ENCODE assay signal across 1 cellular context in the genomic region with DNA sequence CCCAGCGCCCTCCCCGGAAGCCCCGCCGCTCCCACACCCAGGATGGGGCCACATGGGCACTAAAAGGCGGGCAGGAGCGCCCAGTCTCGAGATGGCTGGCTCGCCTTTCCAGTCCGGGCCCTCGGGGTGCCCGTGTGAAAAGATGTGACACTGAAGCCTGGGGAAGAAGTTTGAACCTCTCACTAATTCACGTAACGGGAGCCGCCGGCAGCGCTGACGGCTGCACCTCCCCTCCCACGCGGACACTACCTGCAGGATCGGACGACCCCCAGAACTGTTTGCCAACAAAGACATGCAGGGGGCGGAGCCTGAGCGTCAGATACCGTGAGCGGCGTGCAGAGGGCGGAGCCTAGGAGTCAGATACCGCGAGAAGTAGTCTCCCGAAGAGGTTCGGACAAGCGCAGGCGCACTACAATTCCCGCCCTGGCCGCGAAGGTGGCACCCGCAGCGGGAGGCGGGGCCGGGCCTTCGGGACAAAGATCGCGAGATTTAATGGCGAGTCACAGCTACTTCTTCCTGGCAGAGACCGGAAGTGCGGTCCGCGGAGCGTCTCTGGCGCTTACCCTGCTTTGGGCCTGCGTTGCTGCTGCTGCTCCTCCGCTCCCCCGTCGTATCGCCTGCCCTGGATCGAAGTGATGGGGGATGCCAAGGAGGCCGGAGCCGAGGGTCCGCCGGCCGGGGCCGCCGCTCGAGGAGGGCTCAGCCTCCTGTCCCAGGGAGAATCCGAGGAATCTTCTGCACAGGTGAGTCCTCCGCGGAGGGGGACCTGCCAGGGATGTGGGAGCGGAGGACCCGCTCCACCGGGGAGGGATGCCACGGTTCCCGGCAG.
A peak's percentile ranks its signal among the peaks of the same experiment; 100 is the strongest.
TF ChIP-seq lines count a peak whose summit lies in the region.

A gene with protein sequence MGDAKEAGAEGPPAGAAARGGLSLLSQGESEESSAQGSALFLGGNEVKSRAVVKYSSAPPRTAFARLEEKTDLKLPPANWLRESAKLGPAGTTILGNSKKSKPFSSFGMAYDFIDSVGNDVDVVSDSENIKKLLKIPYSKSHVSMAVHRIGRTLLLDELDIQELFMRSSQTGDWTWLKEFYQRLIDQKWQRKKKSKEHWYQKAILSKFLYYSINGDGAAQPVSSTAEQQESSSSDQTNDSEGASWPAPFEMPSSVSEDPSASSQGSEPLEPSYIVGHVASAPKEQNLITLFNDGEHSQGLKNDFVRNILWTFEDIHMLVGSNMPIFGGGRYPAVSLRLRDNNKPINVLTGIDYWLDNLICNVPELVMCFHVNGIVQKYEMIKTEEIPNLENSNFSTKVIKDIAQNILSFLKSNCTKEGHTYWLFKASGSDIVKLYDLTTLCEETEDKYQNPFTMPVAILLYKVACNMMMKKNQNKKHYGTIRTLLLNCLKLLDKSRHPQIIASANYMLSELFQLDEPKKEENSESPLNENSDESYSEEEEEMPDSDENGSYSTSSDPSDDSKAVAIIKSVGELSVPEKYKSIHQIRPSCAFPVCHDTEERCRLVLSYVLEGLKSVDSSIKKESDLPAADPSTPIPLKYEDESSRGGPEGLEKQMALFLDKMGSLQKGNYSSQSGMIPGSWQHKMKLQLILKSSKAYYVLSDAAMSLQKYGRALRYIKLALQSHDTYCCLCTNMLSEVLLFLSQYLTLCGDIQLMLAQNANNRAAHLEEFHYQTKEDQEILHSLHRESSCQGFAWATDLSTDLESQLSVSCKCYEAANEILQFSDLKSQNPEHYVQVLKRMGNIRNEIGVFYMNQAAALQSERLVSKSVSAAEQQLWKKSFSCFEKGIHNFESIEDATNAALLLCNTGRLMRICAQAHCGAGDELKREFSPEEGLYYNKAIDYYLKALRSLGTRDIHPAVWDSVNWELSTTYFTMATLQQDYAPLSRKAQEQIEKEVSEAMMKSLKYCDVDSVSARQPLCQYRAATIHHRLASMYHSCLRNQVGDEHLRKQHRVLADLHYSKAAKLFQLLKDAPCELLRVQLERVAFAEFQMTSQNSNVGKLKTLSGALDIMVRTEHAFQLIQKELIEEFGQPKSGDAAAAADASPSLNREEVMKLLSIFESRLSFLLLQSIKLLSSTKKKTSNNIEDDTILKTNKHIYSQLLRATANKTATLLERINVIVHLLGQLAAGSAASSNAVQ (plus strand): TSS at position 537 of the 829 bp plus-strand sequence. CDS start 99 bp downstream, at position 636.

TF ChIP-seq in HepG2, 621 proteins besides CTCF, POLR2A, EP300 and RAD21 (continued from another document and continues in another):
- TF ChIP-seq, protein P1, sequence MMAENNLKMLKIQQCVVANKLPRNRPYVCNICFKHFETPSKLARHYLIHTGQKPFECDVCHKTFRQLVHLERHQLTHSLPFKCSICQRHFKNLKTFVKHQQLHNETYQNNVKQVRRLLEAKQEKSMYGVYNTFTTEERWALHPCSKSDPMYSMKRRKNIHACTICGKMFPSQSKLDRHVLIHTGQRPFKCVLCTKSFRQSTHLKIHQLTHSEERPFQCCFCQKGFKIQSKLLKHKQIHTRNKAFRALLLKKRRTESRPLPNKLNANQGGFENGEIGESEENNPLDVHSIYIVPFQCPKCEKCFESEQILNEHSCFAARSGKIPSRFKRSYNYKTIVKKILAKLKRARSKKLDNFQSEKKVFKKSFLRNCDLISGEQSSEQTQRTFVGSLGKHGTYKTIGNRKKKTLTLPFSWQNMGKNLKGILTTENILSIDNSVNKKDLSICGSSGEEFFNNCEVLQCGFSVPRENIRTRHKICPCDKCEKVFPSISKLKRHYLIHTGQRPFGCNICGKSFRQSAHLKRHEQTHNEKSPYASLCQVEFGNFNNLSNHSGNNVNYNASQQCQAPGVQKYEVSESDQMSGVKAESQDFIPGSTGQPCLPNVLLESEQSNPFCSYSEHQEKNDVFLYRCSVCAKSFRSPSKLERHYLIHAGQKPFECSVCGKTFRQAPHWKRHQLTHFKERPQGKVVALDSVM (CRISPR knock-in tag; IDR thresholded peaks at IDR 0.05): peak; percentile 75
- TF ChIP-seq GZF1 (CRISPR knock-in tag; IDR thresholded peaks at IDR 0.05): no peak
- TF ChIP-seq, protein P2, sequence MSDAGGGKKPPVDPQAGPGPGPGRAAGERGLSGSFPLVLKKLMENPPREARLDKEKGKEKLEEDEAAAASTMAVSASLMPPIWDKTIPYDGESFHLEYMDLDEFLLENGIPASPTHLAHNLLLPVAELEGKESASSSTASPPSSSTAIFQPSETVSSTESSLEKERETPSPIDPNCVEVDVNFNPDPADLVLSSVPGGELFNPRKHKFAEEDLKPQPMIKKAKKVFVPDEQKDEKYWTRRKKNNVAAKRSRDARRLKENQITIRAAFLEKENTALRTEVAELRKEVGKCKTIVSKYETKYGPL (CRISPR knock-in tag; IDR thresholded peaks at IDR 0.05): no peak
- no peak for TF ChIP-seq ZNF567 (CRISPR knock-in tag; IDR thresholded peaks at IDR 0.05; ENCODE audit: borderline replicate concordance)
- peak; percentile 82 for TF ChIP-seq SPEN (CRISPR knock-in tag; IDR thresholded peaks at IDR 0.05; ENCODE audit: low read depth)
- no peak for TF ChIP-seq AKAP8 (CRISPR knock-in tag; IDR thresholded peaks at IDR 0.05)
- TF ChIP-seq FOXA3 (CRISPR knock-in tag; IDR thresholded peaks at IDR 0.05): peak; percentile 25; the same call in 1 of the 2 replicates
- TF ChIP-seq, protein P3, sequence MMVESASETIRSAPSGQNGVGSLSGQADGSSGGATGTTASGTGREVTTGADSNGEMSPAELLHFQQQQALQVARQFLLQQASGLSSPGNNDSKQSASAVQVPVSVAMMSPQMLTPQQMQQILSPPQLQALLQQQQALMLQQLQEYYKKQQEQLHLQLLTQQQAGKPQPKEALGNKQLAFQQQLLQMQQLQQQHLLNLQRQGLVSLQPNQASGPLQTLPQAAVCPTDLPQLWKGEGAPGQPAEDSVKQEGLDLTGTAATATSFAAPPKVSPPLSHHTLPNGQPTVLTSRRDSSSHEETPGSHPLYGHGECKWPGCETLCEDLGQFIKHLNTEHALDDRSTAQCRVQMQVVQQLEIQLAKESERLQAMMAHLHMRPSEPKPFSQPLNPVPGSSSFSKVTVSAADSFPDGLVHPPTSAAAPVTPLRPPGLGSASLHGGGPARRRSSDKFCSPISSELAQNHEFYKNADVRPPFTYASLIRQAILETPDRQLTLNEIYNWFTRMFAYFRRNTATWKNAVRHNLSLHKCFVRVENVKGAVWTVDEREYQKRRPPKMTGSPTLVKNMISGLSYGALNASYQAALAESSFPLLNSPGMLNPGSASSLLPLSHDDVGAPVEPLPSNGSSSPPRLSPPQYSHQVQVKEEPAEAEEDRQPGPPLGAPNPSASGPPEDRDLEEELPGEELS (CRISPR knock-in tag; IDR thresholded peaks at IDR 0.05): peak; percentile 26; the same call in 1 of the 2 replicates
- TF ChIP-seq ZBTB42 (CRISPR knock-in tag; IDR thresholded peaks at IDR 0.05): no peak
- no peak for TF ChIP-seq FLYWCH1 (CRISPR knock-in tag; IDR thresholded peaks at IDR 0.05)
- TF ChIP-seq FOXM1 (CRISPR knock-in tag; IDR thresholded peaks at IDR 0.05): no peak
- TF ChIP-seq, protein P4, sequence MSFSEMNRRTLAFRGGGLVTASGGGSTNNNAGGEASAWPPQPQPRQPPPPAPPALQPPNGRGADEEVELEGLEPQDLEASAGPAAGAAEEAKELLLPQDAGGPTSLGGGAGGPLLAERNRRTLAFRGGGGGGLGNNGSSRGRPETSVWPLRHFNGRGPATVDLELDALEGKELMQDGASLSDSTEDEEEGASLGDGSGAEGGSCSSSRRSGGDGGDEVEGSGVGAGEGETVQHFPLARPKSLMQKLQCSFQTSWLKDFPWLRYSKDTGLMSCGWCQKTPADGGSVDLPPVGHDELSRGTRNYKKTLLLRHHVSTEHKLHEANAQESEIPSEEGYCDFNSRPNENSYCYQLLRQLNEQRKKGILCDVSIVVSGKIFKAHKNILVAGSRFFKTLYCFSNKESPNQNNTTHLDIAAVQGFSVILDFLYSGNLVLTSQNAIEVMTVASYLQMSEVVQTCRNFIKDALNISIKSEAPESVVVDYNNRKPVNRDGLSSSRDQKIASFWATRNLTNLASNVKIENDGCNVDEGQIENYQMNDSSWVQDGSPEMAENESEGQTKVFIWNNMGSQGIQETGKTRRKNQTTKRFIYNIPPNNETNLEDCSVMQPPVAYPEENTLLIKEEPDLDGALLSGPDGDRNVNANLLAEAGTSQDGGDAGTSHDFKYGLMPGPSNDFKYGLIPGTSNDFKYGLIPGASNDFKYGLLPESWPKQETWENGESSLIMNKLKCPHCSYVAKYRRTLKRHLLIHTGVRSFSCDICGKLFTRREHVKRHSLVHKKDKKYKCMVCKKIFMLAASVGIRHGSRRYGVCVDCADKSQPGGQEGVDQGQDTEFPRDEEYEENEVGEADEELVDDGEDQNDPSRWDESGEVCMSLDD (CRISPR knock-in tag; IDR thresholded peaks at IDR 0.05; ENCODE audit: borderline replicate concordance): peak; percentile 73; the same call in 1 of the 2 replicates
- no peak for TF ChIP-seq ISX (CRISPR knock-in tag; conservative IDR thresholded peaks at IDR 0.05)
- TF ChIP-seq ZNF841 (CRISPR knock-in tag; IDR thresholded peaks at IDR 0.05; ENCODE audit: borderline replicate concordance): no peak
- TF ChIP-seq, protein P5, sequence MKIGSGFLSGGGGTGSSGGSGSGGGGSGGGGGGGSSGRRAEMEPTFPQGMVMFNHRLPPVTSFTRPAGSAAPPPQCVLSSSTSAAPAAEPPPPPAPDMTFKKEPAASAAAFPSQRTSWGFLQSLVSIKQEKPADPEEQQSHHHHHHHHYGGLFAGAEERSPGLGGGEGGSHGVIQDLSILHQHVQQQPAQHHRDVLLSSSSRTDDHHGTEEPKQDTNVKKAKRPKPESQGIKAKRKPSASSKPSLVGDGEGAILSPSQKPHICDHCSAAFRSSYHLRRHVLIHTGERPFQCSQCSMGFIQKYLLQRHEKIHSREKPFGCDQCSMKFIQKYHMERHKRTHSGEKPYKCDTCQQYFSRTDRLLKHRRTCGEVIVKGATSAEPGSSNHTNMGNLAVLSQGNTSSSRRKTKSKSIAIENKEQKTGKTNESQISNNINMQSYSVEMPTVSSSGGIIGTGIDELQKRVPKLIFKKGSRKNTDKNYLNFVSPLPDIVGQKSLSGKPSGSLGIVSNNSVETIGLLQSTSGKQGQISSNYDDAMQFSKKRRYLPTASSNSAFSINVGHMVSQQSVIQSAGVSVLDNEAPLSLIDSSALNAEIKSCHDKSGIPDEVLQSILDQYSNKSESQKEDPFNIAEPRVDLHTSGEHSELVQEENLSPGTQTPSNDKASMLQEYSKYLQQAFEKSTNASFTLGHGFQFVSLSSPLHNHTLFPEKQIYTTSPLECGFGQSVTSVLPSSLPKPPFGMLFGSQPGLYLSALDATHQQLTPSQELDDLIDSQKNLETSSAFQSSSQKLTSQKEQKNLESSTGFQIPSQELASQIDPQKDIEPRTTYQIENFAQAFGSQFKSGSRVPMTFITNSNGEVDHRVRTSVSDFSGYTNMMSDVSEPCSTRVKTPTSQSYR (CRISPR knock-in tag; IDR thresholded peaks at IDR 0.05; ENCODE audit: borderline replicate concordance): 0 out of 2 replicates have a peak, but pooled peaks have one; percentile 24
- TF ChIP-seq ZNF619 (CRISPR knock-in tag; IDR thresholded peaks at IDR 0.05): peak; percentile 51; the same call in 1 of the 2 replicates
- TF ChIP-seq CBFB (CRISPR knock-in tag; IDR thresholded peaks at IDR 0.05): peak; percentile 26; the same call in 1 of the 2 replicates
- no peak for TF ChIP-seq MBNL3 (CRISPR knock-in tag; conservative IDR thresholded peaks at IDR 0.05)
- TF ChIP-seq ZNF546 (CRISPR knock-in tag; conservative IDR thresholded peaks at IDR 0.05): peak; percentile 27; the same call in 1 of the 2 replicates
- TF ChIP-seq ZEB1 (IDR thresholded peaks at IDR 0.05; ENCODE audit: insufficient replicate concordance, low read depth): peak; percentile 44
- no peak; the same call in 1 of the 2 replicates for TF ChIP-seq ZNF335 (CRISPR knock-in tag; IDR thresholded peaks at IDR 0.05)
- TF ChIP-seq, protein P6, sequence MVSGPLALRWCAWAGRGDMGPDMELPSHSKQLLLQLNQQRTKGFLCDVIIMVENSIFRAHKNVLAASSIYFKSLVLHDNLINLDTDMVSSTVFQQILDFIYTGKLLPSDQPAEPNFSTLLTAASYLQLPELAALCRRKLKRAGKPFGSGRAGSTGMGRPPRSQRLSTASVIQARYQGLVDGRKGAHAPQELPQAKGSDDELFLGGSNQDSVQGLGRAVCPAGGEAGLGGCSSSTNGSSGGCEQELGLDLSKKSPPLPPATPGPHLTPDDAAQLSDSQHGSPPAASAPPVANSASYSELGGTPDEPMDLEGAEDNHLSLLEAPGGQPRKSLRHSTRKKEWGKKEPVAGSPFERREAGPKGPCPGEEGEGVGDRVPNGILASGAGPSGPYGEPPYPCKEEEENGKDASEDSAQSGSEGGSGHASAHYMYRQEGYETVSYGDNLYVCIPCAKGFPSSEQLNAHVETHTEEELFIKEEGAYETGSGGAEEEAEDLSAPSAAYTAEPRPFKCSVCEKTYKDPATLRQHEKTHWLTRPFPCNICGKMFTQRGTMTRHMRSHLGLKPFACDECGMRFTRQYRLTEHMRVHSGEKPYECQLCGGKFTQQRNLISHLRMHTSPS (CRISPR knock-in tag; IDR thresholded peaks at IDR 0.05; ENCODE audit: low read depth): peak; percentile 78
- TF ChIP-seq CENPX (CRISPR knock-in tag; IDR thresholded peaks at IDR 0.05): no peak
- TF ChIP-seq, protein P7, sequence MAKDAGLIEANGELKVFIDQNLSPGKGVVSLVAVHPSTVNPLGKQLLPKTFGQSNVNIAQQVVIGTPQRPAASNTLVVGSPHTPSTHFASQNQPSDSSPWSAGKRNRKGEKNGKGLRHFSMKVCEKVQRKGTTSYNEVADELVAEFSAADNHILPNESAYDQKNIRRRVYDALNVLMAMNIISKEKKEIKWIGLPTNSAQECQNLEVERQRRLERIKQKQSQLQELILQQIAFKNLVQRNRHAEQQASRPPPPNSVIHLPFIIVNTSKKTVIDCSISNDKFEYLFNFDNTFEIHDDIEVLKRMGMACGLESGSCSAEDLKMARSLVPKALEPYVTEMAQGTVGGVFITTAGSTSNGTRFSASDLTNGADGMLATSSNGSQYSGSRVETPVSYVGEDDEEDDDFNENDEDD (CRISPR knock-in tag; IDR thresholded peaks at IDR 0.05; ENCODE audit: borderline replicate concordance): peak; percentile 75
- TF ChIP-seq ZC3H13 (CRISPR knock-in tag; IDR thresholded peaks at IDR 0.05): 0 out of 2 replicates have a peak, but pooled peaks have one; percentile 48
- peak; percentile 52; the same call in 1 of the 2 replicates for TF ChIP-seq ELF3 (CRISPR knock-in tag; IDR thresholded peaks at IDR 0.05)
- peak; percentile 60 for TF ChIP-seq KMT2B (CRISPR knock-in tag; IDR thresholded peaks at IDR 0.05)
- no peak for TF ChIP-seq ZNF34 (CRISPR knock-in tag; IDR thresholded peaks at IDR 0.05; ENCODE audit: borderline replicate concordance)
- TF ChIP-seq YEATS4 (CRISPR knock-in tag; IDR thresholded peaks at IDR 0.05; ENCODE audit: borderline replicate concordance): peak; percentile 95; the same call in 1 of the 2 replicates
- TF ChIP-seq, protein P8, sequence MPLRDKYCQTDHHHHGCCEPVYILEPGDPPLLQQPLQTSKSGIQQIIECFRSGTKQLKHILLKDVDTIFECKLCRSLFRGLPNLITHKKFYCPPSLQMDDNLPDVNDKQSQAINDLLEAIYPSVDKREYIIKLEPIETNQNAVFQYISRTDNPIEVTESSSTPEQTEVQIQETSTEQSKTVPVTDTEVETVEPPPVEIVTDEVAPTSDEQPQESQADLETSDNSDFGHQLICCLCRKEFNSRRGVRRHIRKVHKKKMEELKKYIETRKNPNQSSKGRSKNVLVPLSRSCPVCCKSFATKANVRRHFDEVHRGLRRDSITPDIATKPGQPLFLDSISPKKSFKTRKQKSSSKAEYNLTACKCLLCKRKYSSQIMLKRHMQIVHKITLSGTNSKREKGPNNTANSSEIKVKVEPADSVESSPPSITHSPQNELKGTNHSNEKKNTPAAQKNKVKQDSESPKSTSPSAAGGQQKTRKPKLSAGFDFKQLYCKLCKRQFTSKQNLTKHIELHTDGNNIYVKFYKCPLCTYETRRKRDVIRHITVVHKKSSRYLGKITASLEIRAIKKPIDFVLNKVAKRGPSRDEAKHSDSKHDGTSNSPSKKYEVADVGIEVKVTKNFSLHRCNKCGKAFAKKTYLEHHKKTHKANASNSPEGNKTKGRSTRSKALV (CRISPR knock-in tag; IDR thresholded peaks at IDR 0.05): no peak
- TF ChIP-seq ZNF616 (CRISPR knock-in tag; IDR thresholded peaks at IDR 0.05; ENCODE audit: low read depth): peak; percentile 81; the same call in 1 of the 2 replicates
- peak; percentile 65; the same call in 1 of the 2 replicates for TF ChIP-seq ARHGAP35 (CRISPR knock-in tag; IDR thresholded peaks at IDR 0.05; ENCODE audit: borderline replicate concordance)
